In the genomic region with DNA sequence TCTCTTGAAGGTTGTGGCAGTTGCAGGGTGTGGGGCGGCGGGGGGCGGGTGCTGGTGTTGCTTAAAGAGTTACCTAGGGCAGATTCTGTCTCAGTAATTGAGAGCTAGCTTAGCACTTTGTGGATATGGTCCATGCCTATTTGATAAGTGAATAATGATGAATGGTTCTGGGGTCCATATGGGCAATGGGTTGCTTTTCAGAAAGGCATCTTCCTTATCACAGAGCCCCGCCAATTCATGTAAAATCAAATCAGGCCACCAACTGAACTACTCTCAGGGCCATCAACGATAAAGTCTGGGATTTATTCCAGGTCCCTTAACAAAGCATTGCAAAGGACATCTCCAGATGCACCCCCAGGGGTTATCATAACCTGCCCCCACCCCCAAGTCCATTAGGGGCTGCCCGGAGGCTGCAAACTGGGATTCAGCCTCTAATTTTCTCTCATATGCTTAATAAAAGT, we compare ENCODE assay signal across 1 cellular context.
TF ChIP-seq lines count a peak whose summit lies in the region.

No MANE protein-coding gene starts in this region.

TF ChIP-seq in SK-N-SH, 30 proteins besides CTCF, POLR2A, EP300 and RAD21 (continued from another document):
- TF ChIP-seq MEF2A (IDR thresholded peaks at IDR 0.05; ENCODE audit: borderline replicate concordance, low read depth) = no peak
- no peak for TF ChIP-seq JUND (IDR thresholded peaks at IDR 0.05)
- no peak for TF ChIP-seq TEAD4 (IDR thresholded peaks at IDR 0.05; ENCODE audit: borderline replicate concordance, insufficient read depth)
- peak; percentile 58 for TF ChIP-seq TCF12 (IDR thresholded peaks at IDR 0.05)
- TF ChIP-seq, protein P1, sequence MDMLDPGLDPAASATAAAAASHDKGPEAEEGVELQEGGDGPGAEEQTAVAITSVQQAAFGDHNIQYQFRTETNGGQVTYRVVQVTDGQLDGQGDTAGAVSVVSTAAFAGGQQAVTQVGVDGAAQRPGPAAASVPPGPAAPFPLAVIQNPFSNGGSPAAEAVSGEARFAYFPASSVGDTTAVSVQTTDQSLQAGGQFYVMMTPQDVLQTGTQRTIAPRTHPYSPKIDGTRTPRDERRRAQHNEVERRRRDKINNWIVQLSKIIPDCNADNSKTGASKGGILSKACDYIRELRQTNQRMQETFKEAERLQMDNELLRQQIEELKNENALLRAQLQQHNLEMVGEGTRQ (IDR thresholded peaks at IDR 0.05; ENCODE audit: borderline replicate concordance, low read depth, low read length) = no peak
- TF ChIP-seq, protein P2, sequence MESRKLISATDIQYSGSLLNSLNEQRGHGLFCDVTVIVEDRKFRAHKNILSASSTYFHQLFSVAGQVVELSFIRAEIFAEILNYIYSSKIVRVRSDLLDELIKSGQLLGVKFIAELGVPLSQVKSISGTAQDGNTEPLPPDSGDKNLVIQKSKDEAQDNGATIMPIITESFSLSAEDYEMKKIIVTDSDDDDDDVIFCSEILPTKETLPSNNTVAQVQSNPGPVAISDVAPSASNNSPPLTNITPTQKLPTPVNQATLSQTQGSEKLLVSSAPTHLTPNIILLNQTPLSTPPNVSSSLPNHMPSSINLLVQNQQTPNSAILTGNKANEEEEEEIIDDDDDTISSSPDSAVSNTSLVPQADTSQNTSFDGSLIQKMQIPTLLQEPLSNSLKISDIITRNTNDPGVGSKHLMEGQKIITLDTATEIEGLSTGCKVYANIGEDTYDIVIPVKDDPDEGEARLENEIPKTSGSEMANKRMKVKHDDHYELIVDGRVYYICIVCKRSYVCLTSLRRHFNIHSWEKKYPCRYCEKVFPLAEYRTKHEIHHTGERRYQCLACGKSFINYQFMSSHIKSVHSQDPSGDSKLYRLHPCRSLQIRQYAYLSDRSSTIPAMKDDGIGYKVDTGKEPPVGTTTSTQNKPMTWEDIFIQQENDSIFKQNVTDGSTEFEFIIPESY (IDR thresholded peaks at IDR 0.05; ENCODE audit: borderline replicate concordance, low read depth) = no peak
- no peak for TF ChIP-seq FOSL2 (IDR thresholded peaks at IDR 0.05; ENCODE audit: borderline replicate concordance, low read depth)
- no peak for TF ChIP-seq RFX5 (IDR thresholded peaks at IDR 0.05; ENCODE audit: low read length)
- TF ChIP-seq SIN3A (IDR thresholded peaks at IDR 0.05; ENCODE audit: borderline replicate concordance, low read depth, low read length) = no peak; the same call in 1 of the 2 replicates
- TF ChIP-seq TAF1 (IDR thresholded peaks at IDR 0.05; ENCODE audit: borderline replicate concordance, low read depth, low read length) = no peak
- TF ChIP-seq NRF1 (IDR thresholded peaks at IDR 0.05; ENCODE audit: low read depth, low read length) = no peak
- no peak; the same call in 1 of the 2 replicates for TF ChIP-seq MXI1 (IDR thresholded peaks at IDR 0.05; ENCODE audit: low read depth, low read length)
- TF ChIP-seq PBX3 (IDR thresholded peaks at IDR 0.05) = 0 out of 2 replicates have a peak, but pooled peaks have one; percentile 14
- peak; percentile 96 for TF ChIP-seq RCOR1 (IDR thresholded peaks at IDR 0.05; ENCODE audit: low read length)
- no peak for TF ChIP-seq GABPA (IDR thresholded peaks at IDR 0.05; ENCODE audit: low read depth)
- TF ChIP-seq NFIC (IDR thresholded peaks at IDR 0.05; ENCODE audit: borderline replicate concordance) = peak; percentile 22; the same call in 1 of the 2 replicates
- no peak for TF ChIP-seq YY1 (IDR thresholded peaks at IDR 0.05; ENCODE audit: low read depth)
- no peak for TF ChIP-seq ELF1 (IDR thresholded peaks at IDR 0.05)
- no peak for TF ChIP-seq REST (IDR thresholded peaks at IDR 0.05; ENCODE audit: low read depth, low read length)
- TF ChIP-seq CHD2 (IDR thresholded peaks at IDR 0.05; ENCODE audit: low read length, partially characterized antibody) = peak; percentile 82
- no peak for TF ChIP-seq SMC3 (IDR thresholded peaks at IDR 0.05; ENCODE audit: low read depth, low read length)
- TF ChIP-seq GATA2 (CRISPR knock-in tag; IDR thresholded peaks at IDR 0.05) = peak; percentile 95
- no peak for TF ChIP-seq EZH2phosphoT487 (IDR thresholded peaks at IDR 0.05; ENCODE audit: borderline replicate concordance, low read depth)
- TF ChIP-seq, protein P3, sequence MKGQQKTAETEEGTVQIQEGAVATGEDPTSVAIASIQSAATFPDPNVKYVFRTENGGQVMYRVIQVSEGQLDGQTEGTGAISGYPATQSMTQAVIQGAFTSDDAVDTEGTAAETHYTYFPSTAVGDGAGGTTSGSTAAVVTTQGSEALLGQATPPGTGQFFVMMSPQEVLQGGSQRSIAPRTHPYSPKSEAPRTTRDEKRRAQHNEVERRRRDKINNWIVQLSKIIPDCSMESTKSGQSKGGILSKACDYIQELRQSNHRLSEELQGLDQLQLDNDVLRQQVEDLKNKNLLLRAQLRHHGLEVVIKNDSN (IDR thresholded peaks at IDR 0.05; ENCODE audit: borderline replicate concordance, low read depth) = no peak
- TF ChIP-seq FOXJ3 (CRISPR knock-in tag; IDR thresholded peaks at IDR 0.05) = peak; percentile 76; the same call in 1 of the 2 replicates
- TF ChIP-seq POLR2AphosphoS5 (IDR thresholded peaks at IDR 0.05; ENCODE audit: low read depth, low read length) = no peak
- TF ChIP-seq FOXM1 (IDR thresholded peaks at IDR 0.05; ENCODE audit: low read depth) = no peak
